Comparison of ENCODE assay signal across 22 cellular contexts in genomic region chr2:126778561-126779285, GRCh38.
DNase-seq lines count a peak whose midpoint lies in the region; ATAC-seq and TF ChIP-seq lines count a peak whose summit lies in the region.
"Had no signal": no experiment of that assay in that cellular context is flagged by ENCODE, and none has a peak within 500 bp of the region (broad histone marks: within the 10 kb centered on the region; RNA-seq: fewer than 3 reads in every experiment).

No MANE protein-coding gene starts in this region.

- H3K9me3 Mint-ChIP-seq in activated CD4-positive, alpha-beta T cell treated with anti-CD3 and anti-CD28 coated beads, Interleukin-2, amount 10 ng/mL, durations not matched to agents 24 days and 14 days = no peaks in the 10 kb centered on the region
- H3K9me3 Mint-ChIP-seq in activated CD4-positive, alpha-beta T cell treated with anti-CD3 and anti-CD28 coated beads for 36 hours (ENCODE audit: low read depth) = no peaks in the 10 kb centered on the region
- H3K9me3 Mint-ChIP-seq in T-cell (no peaks in the 10 kb centered on the region), type B pancreatic cell (no peaks in the 10 kb centered on the region)
- H3K9me3 Mint-ChIP-seq in natural killer cell treated with Interleukin-12 subunit alpha and Interleukin-12 subunit beta and Interleukin-15 and Interleukin-18, amount 100 ng/mL, for 72 hours = no peaks in the 10 kb centered on the region
- H3K9me3 Mint-ChIP-seq: WTC11 had no signal

- H3K27me3 Mint-ChIP-seq in activated CD4-positive, alpha-beta T cell treated with anti-CD3 and anti-CD28 coated beads, Interleukin-2, amount 10 ng/mL, durations not matched to agents 24 days and 14 days = peaks cover 30% of the 10 kb centered on the region
- H3K27me3 Mint-ChIP-seq in activated CD4-positive, alpha-beta T cell treated with anti-CD3 and anti-CD28 coated beads for 36 hours = peaks cover 11% of the 10 kb centered on the region
- H3K27me3 Mint-ChIP-seq in T-cell (peaks cover 10 to 15% of the 10 kb centered on the region in 2 donors), type B pancreatic cell (peaks cover 59% of the 10 kb centered on the region)
- peaks cover 14 to 20% of the 10 kb centered on the region in 2 donors for H3K27me3 Mint-ChIP-seq in natural killer cell treated with Interleukin-12 subunit alpha and Interleukin-12 subunit beta and Interleukin-15 and Interleukin-18, amount 100 ng/mL, for 72 hours

- intact Hi-C loops in activated CD4-positive, alpha-beta T cell treated with anti-CD3 and anti-CD28 coated beads, Interleukin-2, amount 10 ng/mL, durations not matched to agents 24 days and 14 days (cut with micrococcal nuclease) = loop anchor here (5.0 to 10.0 kb wide), 2 partner anchors 141 to 534 kb away; no protein-coding TSS in a partner anchor
- intact Hi-C loops in activated CD4-positive, alpha-beta T cell treated with anti-CD3 and anti-CD28 coated beads for 36 hours (cut with DNase I, micrococcal nuclease) = loop anchor here (5.0 kb wide), 2 partner anchors 121 to 194 kb away; partner anchors contain the start of gene GYPC (in 1 of the 2)
- intact Hi-C loops in left lung (cut with DNase I) = no loop called here

- DNase-seq in activated CD4-positive, alpha-beta T cell treated with anti-CD3 and anti-CD28 coated beads, Interleukin-2, amount 10 ng/mL, durations not matched to agents 24 days and 14 days = no peak
- DNase-seq in activated CD4-positive, alpha-beta T cell treated with anti-CD3 and anti-CD28 coated beads for 36 hours = no peak
- DNase-seq in T-cell (no peak), type B pancreatic cell (ENCODE audit: extremely low spot score, unreplicated experiment) (no peak), left lung (no peak), RKO (ENCODE audit: low spot score) (no peak)
- DNase-seq in natural killer cell treated with Interleukin-12 subunit alpha and Interleukin-12 subunit beta and Interleukin-15 and Interleukin-18, amount 100 ng/mL, for 72 hours (ENCODE audit: low spot score) = peak; percentile 3
- DNase-seq: activated CD4-positive, alpha-beta T cell treated with anti-CD3 and anti-CD28 coated beads, Interleukin-2, amount 50 U/mL, for 48 hours; activated CD8-positive, alpha-beta memory T cell treated with anti-CD3 and anti-CD28 coated beads, Interleukin-2, amount 50 U/mL, for 4 hours; foreskin melanocyte; Karpas-422; NCI-H1436 treated with DMSO at 0.1 percent for 48 hours; NCI-H2171; NCI-H774; OCI-M1; psoas muscle; T1000 had no signal

- H3K27me3 ChIP-seq in left lung = peaks cover 0 to 5% of the 10 kb centered on the region in 2 donors
- H3K27me3 ChIP-seq: BLaER1 treated with 17β-estradiol and CSF1 and Interleukin-3, amounts not matched to agents 10 nM and 100 nM had no signal

- H3K4me3 ChIP-seq in left lung = no peak overlapping the region
- H3K4me3 ChIP-seq: BLaER1 treated with 17β-estradiol and CSF1 and Interleukin-3, amounts not matched to agents 10 nM and 100 nM; psoas muscle had no signal

- H3K4me1 ChIP-seq in left lung = peaks cover 0 to 18% of the 10 kb centered on the region in 2 donors
- H3K4me1 ChIP-seq: psoas muscle had no signal

- TF ChIP-seq CTCF in type B pancreatic cell (conservative IDR thresholded peaks at IDR 0.05) (no peak), left lung (IDR thresholded peaks at IDR 0.05) (no peak)

- H3K36me3 Mint-ChIP-seq in activated CD4-positive, alpha-beta T cell treated with anti-CD3 and anti-CD28 coated beads, Interleukin-2, amount 10 ng/mL, durations not matched to agents 24 days and 14 days (ENCODE audit: low read depth) = no peaks in the 10 kb centered on the region
- no peaks in the 10 kb centered on the region for H3K36me3 Mint-ChIP-seq in activated CD4-positive, alpha-beta T cell treated with anti-CD3 and anti-CD28 coated beads for 36 hours (ENCODE audit: low read depth)
- no peaks in the 10 kb centered on the region for H3K36me3 Mint-ChIP-seq in T-cell
- H3K36me3 Mint-ChIP-seq in natural killer cell treated with Interleukin-12 subunit alpha and Interleukin-12 subunit beta and Interleukin-15 and Interleukin-18, amount 100 ng/mL, for 72 hours = no peaks in the 10 kb centered on the region
- H3K36me3 Mint-ChIP-seq in type B pancreatic cell = no peaks in the 10 kb centered on the region
- H3K36me3 Mint-ChIP-seq: WTC11 had no signal

- H3K4me3 Mint-ChIP-seq in activated CD4-positive, alpha-beta T cell treated with anti-CD3 and anti-CD28 coated beads, Interleukin-2, amount 10 ng/mL, durations not matched to agents 24 days and 14 days = peak overlapping the region; percentile 17
- no peak overlapping the region for H3K4me3 Mint-ChIP-seq in activated CD4-positive, alpha-beta T cell treated with anti-CD3 and anti-CD28 coated beads for 36 hours
- peak overlapping the region in 2 of 3 donors; percentile 92 to 93 for H3K4me3 Mint-ChIP-seq in T-cell
- peak overlapping the region; percentile 49 for H3K4me3 Mint-ChIP-seq in natural killer cell treated with Interleukin-12 subunit alpha and Interleukin-12 subunit beta and Interleukin-15 and Interleukin-18, amount 100 ng/mL, for 72 hours
- peak overlapping the region; percentile 67 for H3K4me3 Mint-ChIP-seq in type B pancreatic cell

- no peak for ATAC-seq in activated CD4-positive, alpha-beta T cell treated with anti-CD3 and anti-CD28 coated beads for 36 hours
- ATAC-seq in T-cell (replicated peaks in 1 of 4) (no peak), left lung (no peak), HG03196 (IDR thresholded peaks at IDR 0.05; ENCODE audit: unreplicated experiment) (no peak)
- no peak for ATAC-seq in natural killer cell treated with Interleukin-12 subunit alpha and Interleukin-12 subunit beta and Interleukin-15 and Interleukin-18, amount 100 ng/mL, for 72 hours
- ATAC-seq: HCT116, psoas muscle, WTC11 had no signal

- POLR2A ChIA-PET in activated CD4-positive, alpha-beta T cell treated with anti-CD3 and anti-CD28 coated beads for 36 hours (lab: Charles Lee) = no interaction called here
- POLR2A ChIA-PET in T-cell (lab: Charles Lee) = no interaction called here

- CTCF ChIA-PET in activated CD4-positive, alpha-beta T cell treated with anti-CD3 and anti-CD28 coated beads for 36 hours (lab: Charles Lee) = interaction anchor here (0.7 to 6.0 kb wide), 6 partner anchors 13 to 340 kb away, joined by 3 to 74 read pairs (median 4); no protein-coding TSS in a partner anchor
- CTCF ChIA-PET in T-cell (lab: Charles Lee) = interaction anchor here (0.7 to 7.8 kb wide), 4 partner anchors 250 to 380 kb away, joined by 3 to 103 read pairs (median 48); no protein-coding TSS in a partner anchor

- H3K9me3 ChIP-seq in left lung = no peaks in the 10 kb centered on the region
- H3K9me3 ChIP-seq: BLaER1 treated with 17β-estradiol and CSF1 and Interleukin-3, amounts not matched to agents 10 nM and 100 nM; neutrophil; psoas muscle had no signal

- H3K27ac ChIP-seq in left lung = no peak overlapping the region
- H3K27ac ChIP-seq: BLaER1 treated with 17β-estradiol and CSF1 and Interleukin-3, amounts not matched to agents 10 nM and 100 nM; neutrophil; psoas muscle had no signal

- H3K36me3 ChIP-seq in left lung = no peaks in the 10 kb centered on the region
- H3K36me3 ChIP-seq: BLaER1 treated with 17β-estradiol and CSF1 and Interleukin-3, amounts not matched to agents 10 nM and 100 nM; neutrophil had no signal

- no peak overlapping the region for H3K27ac Mint-ChIP-seq in activated CD4-positive, alpha-beta T cell treated with anti-CD3 and anti-CD28 coated beads, Interleukin-2, amount 10 ng/mL, durations not matched to agents 24 days and 14 days
- H3K27ac Mint-ChIP-seq in activated CD4-positive, alpha-beta T cell treated with anti-CD3 and anti-CD28 coated beads for 36 hours = no peak overlapping the region
- H3K27ac Mint-ChIP-seq in T-cell (no peak overlapping the region), type B pancreatic cell (no peak overlapping the region)
- no peak overlapping the region for H3K27ac Mint-ChIP-seq in natural killer cell treated with Interleukin-12 subunit alpha and Interleukin-12 subunit beta and Interleukin-15 and Interleukin-18, amount 100 ng/mL, for 72 hours
- H3K27ac Mint-ChIP-seq: WTC11 had no signal

- H3K4me1 Mint-ChIP-seq in activated CD4-positive, alpha-beta T cell treated with anti-CD3 and anti-CD28 coated beads, Interleukin-2, amount 10 ng/mL, durations not matched to agents 24 days and 14 days = peaks cover 13% of the 10 kb centered on the region
- no peaks in the 10 kb centered on the region for H3K4me1 Mint-ChIP-seq in activated CD4-positive, alpha-beta T cell treated with anti-CD3 and anti-CD28 coated beads for 36 hours
- H3K4me1 Mint-ChIP-seq in T-cell (peaks cover 17 to 21% (median 17%) of the 10 kb centered on the region in 3 donors), type B pancreatic cell (ENCODE audit: unreplicated experiment) (peaks cover 24% of the 10 kb centered on the region)
- peaks cover 6 to 14% of the 10 kb centered on the region in 2 donors for H3K4me1 Mint-ChIP-seq in natural killer cell treated with Interleukin-12 subunit alpha and Interleukin-12 subunit beta and Interleukin-15 and Interleukin-18, amount 100 ng/mL, for 72 hours (ENCODE audit: low read depth in 2 of 2)

Comparison
In these comparisons a context has a peak if more than half of its experiments do, and no peak if none do; other contexts are left out.
1. intact Hi-C loops: an anchor here in activated CD4-positive, alpha-beta T cell treated with anti-CD3 and anti-CD28 coated beads, Interleukin-2, amount 10 ng/mL, durations not matched to agents 24 days and 14 days (5.0 to 10.0 kb wide) and activated CD4-positive, alpha-beta T cell treated with anti-CD3 and anti-CD28 coated beads for 36 hours (5.0 kb wide); none called in left lung.